Comparison of ENCODE assay signal across 24 cellular contexts in the genomic region with DNA sequence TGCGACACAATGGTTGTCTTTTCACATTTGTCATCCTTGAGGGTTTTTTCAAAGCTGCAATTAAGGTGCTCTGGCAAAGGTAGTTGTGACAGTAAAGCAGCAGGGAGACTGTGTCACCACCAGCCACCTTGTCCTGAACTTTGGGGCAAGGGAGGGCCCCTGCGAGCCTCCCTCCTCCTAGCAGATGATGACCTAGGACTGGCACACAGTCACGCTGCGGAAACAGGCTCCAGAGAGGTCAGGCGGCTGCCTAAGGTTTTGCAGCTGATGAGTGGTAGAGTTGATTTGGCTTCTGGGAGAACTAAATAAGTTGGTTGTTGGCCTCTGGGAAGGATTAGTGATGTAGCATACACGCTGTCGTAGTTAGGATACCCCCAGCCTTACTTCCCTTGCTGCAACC.
A peak's percentile ranks its signal among the peaks of the same experiment; 100 is the strongest.
DNase-seq lines count a peak whose midpoint lies in the region; ATAC-seq and TF ChIP-seq lines count a peak whose summit lies in the region.
"Had no signal": no experiment of that assay in that cellular context is flagged by ENCODE, and none has a peak within 500 bp of the region (broad histone marks: within the 10 kb centered on the region; RNA-seq: fewer than 3 reads in every experiment).

No MANE protein-coding gene starts in this region.

- H3K4me1 ChIP-seq in colonic mucosa: peaks cover 4% of the 10 kb centered on the region
- peaks cover 15% of the 10 kb centered on the region for H3K4me1 ChIP-seq in hepatocyte (ENCODE audit: insufficient read depth)
- no peaks in the 10 kb centered on the region for H3K4me1 ChIP-seq in muscle layer of duodenum (ENCODE audit: control insufficient read depth in 1 of 2, insufficient read depth in 2 of 2, low read length in 2 of 2)

- TF ChIP-seq CTCF in colonic mucosa (IDR thresholded peaks at IDR 0.05): no peak
- no peak for TF ChIP-seq CTCF in hepatocyte (IDR thresholded peaks at IDR 0.05; ENCODE audit: poor library complexity)

- H3K4me2 ChIP-seq in hepatocyte: peak overlapping the region; percentile 10
- H3K4me2 ChIP-seq: GM23338 had no signal

- H2AFZ ChIP-seq in hepatocyte: no peak overlapping the region
- H2AFZ ChIP-seq: GM23338 had no signal

- no peaks in the 10 kb centered on the region for H4K20me1 ChIP-seq in hepatocyte (ENCODE audit: insufficient read depth, poor library complexity, severe bottlenecking)

- H3K9me2 ChIP-seq in hepatocyte (replicated peaks; ENCODE audit: insufficient read depth): no peaks in the 10 kb centered on the region

- peak overlapping the region in 1 of 2 donors; percentile 78 for H3K9ac ChIP-seq in colonic mucosa (ENCODE audit: low read depth in 2 of 2, low read length in 2 of 2)

- intact Hi-C loops in colonic mucosa (cut with DNase I): no loop called here

- H3K27ac Mint-ChIP-seq in stimulated activated naive CD8-positive, alpha-beta T cell treated with anti-CD3 and anti-CD28 coated beads, Interleukin-15, amount 100 ng/mL, for 72 hours: peak overlapping the region in 1 of 2 donors; percentile 13
- H3K27ac Mint-ChIP-seq: CD4-positive, alpha-beta memory T cell; GM23338 had no signal

- DNase-seq in colonic mucosa (no peak), hepatocyte (ENCODE audit: low spot score) (no peak), GM03348 (ENCODE audit: low spot score) (no peak)
- no peak for DNase-seq in activated naive CD4-positive, alpha-beta T cell treated with Interleukin-2 at 50 U/mL for 16 hours
- DNase-seq in stimulated activated naive CD8-positive, alpha-beta T cell treated with anti-CD3 and anti-CD28 coated beads, Interleukin-15, amount 100 ng/mL, for 72 hours: no peak
- DNase-seq: C1 segment of cervical spinal cord; CD4-positive, alpha-beta memory T cell; COR-L47; DMS53; H9; IMR-90; KG1; MG63; NCI-H1105 treated with DMSO at 0.1 percent for 48 hours; NCI-H146; NCI-H1930; NCI-H2107; NCI-H446; NCI-H524 treated with DMSO at 0.1 percent for 48 hours; NCI-H774 had no signal

- H3K36me3 ChIP-seq in colonic mucosa (no peaks in the 10 kb centered on the region), hepatocyte (replicated peaks; ENCODE audit: insufficient read depth, low read depth) (no peaks in the 10 kb centered on the region), muscle layer of duodenum (ENCODE audit: control insufficient read depth in 1 of 2, insufficient read depth in 2 of 2, low read length in 2 of 2) (peaks cover 8 to 55% of the 10 kb centered on the region in 2 donors)

- ATAC-seq in HG03460 (IDR thresholded peaks at IDR 0.05; ENCODE audit: unreplicated experiment): no peak
- no peak for ATAC-seq in stimulated activated naive CD8-positive, alpha-beta T cell treated with anti-CD3 and anti-CD28 coated beads, Interleukin-15, amount 100 ng/mL, for 72 hours
- ATAC-seq: GM12878, GM23338 had no signal

- no peak overlapping the region for H3K4me3 Mint-ChIP-seq in stimulated activated naive CD8-positive, alpha-beta T cell treated with anti-CD3 and anti-CD28 coated beads, Interleukin-15, amount 100 ng/mL, for 72 hours
- H3K4me3 Mint-ChIP-seq: CD4-positive, alpha-beta memory T cell; GM23338; H9 had no signal

- H3K79me2 ChIP-seq in hepatocyte: no peaks in the 10 kb centered on the region

- H3K4me3 ChIP-seq in colonic mucosa (no peak overlapping the region), hepatocyte (no peak overlapping the region), muscle layer of duodenum (ENCODE audit: low read depth in 1 of 2, low read length in 2 of 2) (no peak overlapping the region)
- H3K4me3 ChIP-seq: GM12878, GM23338, MG63 had no signal

- H3K27me3 Mint-ChIP-seq in stimulated activated naive CD8-positive, alpha-beta T cell treated with anti-CD3 and anti-CD28 coated beads, Interleukin-15, amount 100 ng/mL, for 72 hours: no peaks in the 10 kb centered on the region
- H3K27me3 Mint-ChIP-seq: CD4-positive, alpha-beta memory T cell had no signal

- H3K9me3 Mint-ChIP-seq in stimulated activated naive CD8-positive, alpha-beta T cell treated with anti-CD3 and anti-CD28 coated beads, Interleukin-15, amount 100 ng/mL, for 72 hours: no peaks in the 10 kb centered on the region
- H3K9me3 Mint-ChIP-seq: CD4-positive, alpha-beta memory T cell; GM23338; H9 had no signal

- H3K4me1 Mint-ChIP-seq in stimulated activated naive CD8-positive, alpha-beta T cell treated with anti-CD3 and anti-CD28 coated beads, Interleukin-15, amount 100 ng/mL, for 72 hours: no peaks in the 10 kb centered on the region
- H3K4me1 Mint-ChIP-seq: CD4-positive, alpha-beta memory T cell had no signal

- H3K9me3 ChIP-seq in colonic mucosa (no peaks in the 10 kb centered on the region), hepatocyte (ENCODE audit: low read depth) (no peaks in the 10 kb centered on the region), muscle layer of duodenum (ENCODE audit: control insufficient read depth in 1 of 2, low read length in 2 of 2) (no peaks in the 10 kb centered on the region)
- H3K9me3 ChIP-seq: MG63 had no signal

- H3K27ac ChIP-seq in colonic mucosa: peak overlapping the region; percentile 87
- peak overlapping the region; percentile 98 for H3K27ac ChIP-seq in hepatocyte
- H3K27ac ChIP-seq in muscle layer of duodenum (ENCODE audit: low read length): peak overlapping the region; percentile 85

- WGBS in hepatocyte (ENCODE audit: low lambda C conversion rate, missing lambda C conversion rate): 87% methylated on average over 7 of the region's 7 CpGs

- H3K27me3 ChIP-seq in colonic mucosa (no peaks in the 10 kb centered on the region), hepatocyte (no peaks in the 10 kb centered on the region), muscle layer of duodenum (ENCODE audit: low read depth, low read length) (no peaks in the 10 kb centered on the region)
- H3K27me3 ChIP-seq: MG63 had no signal
